Comparison of ENCODE assay signal across 24 cellular contexts in the genomic region with DNA sequence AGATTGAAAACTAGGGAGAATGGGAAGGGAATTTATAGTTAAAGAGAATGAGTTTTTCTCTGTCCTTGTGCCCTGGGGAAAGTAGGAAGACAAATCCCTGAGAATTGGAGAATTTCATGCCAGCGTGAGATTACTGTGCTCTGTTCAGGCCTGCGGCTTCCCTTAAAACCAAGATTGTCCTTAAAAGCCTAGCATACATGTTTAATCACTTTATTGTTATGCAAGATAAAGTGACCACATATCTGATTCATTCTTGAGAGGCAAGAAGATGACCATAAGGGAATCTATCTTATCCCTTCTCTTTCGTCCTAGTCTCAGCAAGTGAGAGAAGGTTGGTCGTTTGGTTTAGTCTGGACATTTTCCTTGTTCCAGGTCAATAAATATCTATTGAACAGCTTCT.
"Had no signal": no experiment of that assay in that cellular context is flagged by ENCODE, and none has a peak within 500 bp of the region (broad histone marks: within the 10 kb centered on the region; RNA-seq: fewer than 3 reads in every experiment).

No MANE protein-coding gene starts in this region.

- H3K27ac ChIP-seq: left ventricle myocardium inferior, neural progenitor cell, pancreas, prostate gland, spleen, suprapubic skin, thoracic aorta, tibial nerve, uterus had no signal

- ATAC-seq: natural killer cell; pancreas; right cardiac atrium; sciatic nerve; stimulated activated effector memory CD8-positive, alpha-beta T cell treated with anti-CD3 and anti-CD28 coated beads, Interleukin-12 subunit alpha, Interleukin-12 subunit beta, amount 100 ng/mL, for 72 hours had no signal

- H3K36me3 ChIP-seq: left ventricle myocardium inferior, neural progenitor cell, pancreas, prostate gland, spleen, suprapubic skin, thoracic aorta, tibial nerve, uterus had no signal

- H3K4me1 ChIP-seq: pancreas, prostate gland, spleen, suprapubic skin, uterus had no signal

- H3K27me3 ChIP-seq: neural progenitor cell, pancreas, tibial nerve, uterus had no signal

- H2AFZ ChIP-seq: neural progenitor cell had no signal

- H3K9ac ChIP-seq: neural progenitor cell had no signal

- DNase-seq: hypothalamus; islet precursor cell; left ventricle myocardium inferior; mesendoderm; naive B cell; natural killer cell; nephron progenitor cell; pancreas; posterior cingulate gyrus; retina; right cardiac atrium; small intestine; spleen; stimulated activated CD4-positive, alpha-beta T cell treated with anti-CD3 and anti-CD28 coated beads, Interleukin-4, amount 100 ng/mL, for 24 hours; stimulated activated naive CD4-positive, alpha-beta T cell; uterus had no signal

- H3K9me3 ChIP-seq: pancreas, prostate gland, suprapubic skin, thoracic aorta, uterus had no signal

- H3K4me2 ChIP-seq: neural progenitor cell had no signal

- H3K4me3 ChIP-seq: left ventricle myocardium inferior, lung, neural progenitor cell, pancreas, prostate gland, spleen, suprapubic skin, thoracic aorta, tibial nerve, uterus had no signal
